In the genomic region with DNA sequence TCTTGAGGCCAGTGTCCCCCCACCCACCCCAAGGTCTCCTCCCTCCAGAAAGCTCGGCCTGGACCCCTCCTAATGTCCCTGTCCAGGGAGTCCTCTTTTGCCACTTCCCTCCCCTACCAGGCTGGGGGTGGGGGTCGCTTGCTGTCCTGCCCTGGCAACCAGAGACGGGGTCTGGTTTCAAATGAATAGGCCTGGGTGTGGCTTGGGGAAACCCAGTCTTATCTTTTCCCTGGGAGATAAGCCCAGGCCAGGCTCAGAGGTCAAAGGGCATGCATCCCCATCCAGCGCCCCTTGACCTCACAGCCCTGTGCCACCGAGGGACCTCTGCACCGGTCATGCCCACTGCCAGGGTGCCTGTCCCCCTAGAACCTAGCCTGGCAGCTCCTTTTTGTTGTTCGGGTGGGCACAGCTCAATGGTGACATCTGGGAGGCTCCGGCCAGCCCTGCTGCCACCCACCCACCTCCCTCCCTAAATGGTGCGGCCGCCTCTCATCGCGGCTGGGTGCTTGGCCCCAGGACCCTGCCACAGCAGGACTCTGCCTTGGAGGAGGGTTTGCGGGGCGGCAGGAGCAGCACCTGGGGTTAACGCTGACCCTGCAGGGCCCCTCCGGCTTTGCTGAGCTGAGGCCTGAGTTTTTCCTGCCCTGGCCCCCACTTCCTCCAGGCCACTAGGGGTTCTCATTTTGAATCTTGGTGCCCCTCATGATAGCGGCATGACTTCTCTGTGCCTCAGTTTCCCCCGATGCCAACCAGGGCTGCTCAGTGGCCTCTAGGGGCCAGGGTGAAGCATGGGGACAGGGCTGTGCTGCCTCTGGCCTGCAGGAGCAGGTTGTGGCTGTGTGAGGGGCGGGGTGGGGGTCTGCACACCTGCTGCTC, we compare ENCODE assay signal across 17 cellular contexts. TPM values are rescaled to one million over a fixed set of nuclear protein-coding genes. Genes with fewer than 3 reads are reported as not detected.
A peak's percentile ranks its signal among the peaks of the same experiment; 100 is the strongest.
DNase-seq lines count a peak whose midpoint lies in the region; ATAC-seq, FAIRE-seq and TF ChIP-seq lines count a peak whose summit lies in the region.
"Had no signal": no experiment of that assay in that cellular context is flagged by ENCODE, and none has a peak within 500 bp of the region (broad histone marks: within the 10 kb centered on the region; RNA-seq: fewer than 3 reads in every experiment).

No MANE protein-coding gene starts in this region.

- H3K4me2 ChIP-seq in SK-N-SH (no peak overlapping the region), K562 (ENCODE audit: insufficient read depth, low read length) (no peak overlapping the region; the same call in 1 of the 2 replicates)
- H3K4me2 ChIP-seq: BLaER1 had no signal

- TF ChIP-seq CTCF in SK-N-SH (IDR thresholded peaks at IDR 0.05) (no peak), K562 (IDR thresholded peaks at IDR 0.05 in 2 of 3, conservative IDR thresholded peaks at IDR 0.05 in 1 of 3; ENCODE audit: insufficient read depth in 2 of 3, low read depth in 1 of 3, low read length in 3 of 3) (no peak), GM13977 (IDR thresholded peaks at IDR 0.05; ENCODE audit: extremely low read depth, insufficient read depth, missing control alignments) (no peak)

- no peak for ATAC-seq in SK-N-SH treated with all-trans-retinoic acid at 6 μM for 48 hours
- no peak for ATAC-seq in K562
- peak; percentile 38 for ATAC-seq in left lobe of liver
- no peak for ATAC-seq in aorta (ENCODE audit: low FRiP score)
- ATAC-seq in HG03469 (IDR thresholded peaks at IDR 0.05; ENCODE audit: unreplicated experiment): no peak
- ATAC-seq in GM21423 (IDR thresholded peaks at IDR 0.05; ENCODE audit: unreplicated experiment): no peak

- WGBS in SK-N-SH (ENCODE audit: low lambda C conversion rate): 86% methylated on average over 13 of the region's 19 CpGs
- 60% methylated on average over 19 of the region's 19 CpGs for WGBS in K562 (ENCODE audit: insufficient coverage, low coverage, missing lambda C conversion rate)
- WGBS in aorta, 2 donors: 75% methylated on average over 19 of the region's 19 CpGs

- H3K27me3 ChIP-seq in SK-N-SH (ENCODE audit: insufficient read depth) (no peaks in the 10 kb centered on the region), K562 (ENCODE audit: control insufficient read depth in 2 of 2, insufficient read depth in 2 of 2, low read length in 2 of 2) (peaks cover 0 to 5% of the 10 kb centered on the region in 2 experiments; a peak in 1 of 5 replicates), aorta (ENCODE audit: control insufficient read depth in 1 of 2, insufficient read depth in 2 of 2, low read length in 1 of 2) (no peaks in the 10 kb centered on the region)

- H3K9ac ChIP-seq in SK-N-SH (no peak overlapping the region), K562 (ENCODE audit: insufficient read depth in 1 of 2, low read depth in 2 of 2, low read length in 2 of 2) (peak overlapping the region in 1 of 2 experiments; percentile 86; a peak in 2 of 4 replicates)
- H3K9ac ChIP-seq: BLaER1, GM23248 had no signal

- H3K36me3 ChIP-seq in SK-N-SH (replicated peaks in 1 of 2; ENCODE audit: control insufficient read depth in 1 of 2, insufficient read depth in 2 of 2, low read length in 1 of 2) (peaks cover 0 to 27% of the 10 kb centered on the region in 2 experiments), K562 (ENCODE audit: control insufficient read depth, insufficient read depth, low read length) (peaks cover 34% of the 10 kb centered on the region; the same call in 2 of the 3 replicates), aorta (ENCODE audit: control insufficient read depth in 1 of 2, insufficient read depth in 2 of 2, low read length in 1 of 2) (no peaks in the 10 kb centered on the region)

- TF ChIP-seq RAD21 in SK-N-SH (IDR thresholded peaks at IDR 0.05; ENCODE audit: low read length): no peak
- no peak for TF ChIP-seq RAD21 in K562 (CRISPR knock-in tag; conservative IDR thresholded peaks at IDR 0.05 in 1 of 2, IDR thresholded peaks at IDR 0.05 in 1 of 2)

- in situ Hi-C loops in K562 (cut with MboI): no loop called here
- in situ Hi-C loops in GM13977 (cut with MboI; ENCODE audit: low pct_unique_long_range_greater_than_20kb, low sequenced_read_pairs, unreplicated experiment): no loop called here

- H4K20me1 ChIP-seq in SK-N-SH (ENCODE audit: insufficient read depth) (no peaks in the 10 kb centered on the region), K562 (replicated peaks; ENCODE audit: control insufficient read depth, insufficient read depth, low read length) (peaks cover 17% of the 10 kb centered on the region)

- TF ChIP-seq POLR2A in K562 (conservative IDR thresholded peaks at IDR 0.05): peak; percentile 48; the same call in 1 of the 2 replicates

- H3K9me2 ChIP-seq in SK-N-SH: no peaks in the 10 kb centered on the region

- H3K9me1 ChIP-seq in K562 (ENCODE audit: control insufficient read depth, insufficient read depth, low read length): peaks cover 3% of the 10 kb centered on the region

- intact Hi-C loops in K562 (cut with micrococcal nuclease) (loop anchor here (5.0 kb wide), 1 partner anchor 239 kb away; a partner anchor contains a TSS), aorta (cut with DNase I) (no loop called here)

- TF ChIP-seq EP300 in SK-N-SH (IDR thresholded peaks at IDR 0.05; ENCODE audit: borderline replicate concordance in 1 of 2, low read depth in 1 of 2, low read length in 1 of 2): no peak
- no peak for TF ChIP-seq EP300 in K562 (IDR thresholded peaks at IDR 0.05; ENCODE audit: low read length)

- H2AFZ ChIP-seq in SK-N-SH (ENCODE audit: low read depth) (no peak overlapping the region), K562 (ENCODE audit: low read depth, low read length) (no peak overlapping the region)
- H2AFZ ChIP-seq: GM23248 had no signal

- H3K9me3 ChIP-seq in SK-N-SH (no peaks in the 10 kb centered on the region), K562 (replicated peaks; ENCODE audit: control insufficient read depth, insufficient read depth, low read depth, low read length) (no peaks in the 10 kb centered on the region), aorta (ENCODE audit: control insufficient read depth, low read length) (no peaks in the 10 kb centered on the region)
- H3K9me3 ChIP-seq: BLaER1 had no signal

- peaks cover 9% of the 10 kb centered on the region for H3F3A ChIP-seq in SK-N-SH (replicated peaks; ENCODE audit: insufficient read depth)

- FAIRE-seq in K562 (lab: Jason Lieb, UNC): no peak

- POLR2A ChIA-PET in SK-N-SH (lab: Yijun Ruan, JAX): interaction anchor here (0.7 to 2.1 kb wide), 2 partner anchors 8 to 21 kb away, joined by 3 to 6 read pairs; a partner anchor contains a TSS
- POLR2A ChIA-PET in K562 (lab: Yijun Ruan, JAX): interaction anchor here (0.5 to 1.9 kb wide), 5 partner anchors 9 to 20 kb away, joined by 3 to 9 read pairs (median 5); a partner anchor contains a TSS

- H3K4me1 ChIP-seq in SK-N-SH (ENCODE audit: control insufficient read depth in 1 of 2, insufficient read depth in 2 of 2, low read depth in 1 of 2, low read length in 1 of 2) (peaks cover 0 to 21% of the 10 kb centered on the region in 2 experiments; a peak in 1 of 4 replicates), K562 (replicated peaks in 1 of 2; ENCODE audit: control insufficient read depth in 2 of 2, insufficient read depth in 2 of 2, low read length in 2 of 2) (peaks cover 12 to 63% of the 10 kb centered on the region in 2 experiments), aorta (ENCODE audit: control insufficient read depth in 1 of 2, insufficient read depth in 2 of 2, low read length in 2 of 2) (no peaks in the 10 kb centered on the region)

- H3K27ac ChIP-seq in SK-N-SH (ENCODE audit: low read depth in 2 of 2, low read length in 1 of 2) (no peak overlapping the region), K562 (ENCODE audit: extremely low read depth, low read depth, low read length) (no peak overlapping the region), aorta (ENCODE audit: low read depth in 1 of 2, low read length in 2 of 2) (no peak overlapping the region)
- H3K27ac ChIP-seq: BLaER1, GM23248 had no signal

- H3K4me3 ChIP-seq in SK-N-SH (ENCODE audit: low read depth in 2 of 2, low read length in 1 of 2) (no peak overlapping the region), K562 (no peak overlapping the region), aorta (ENCODE audit: low read length in 2 of 2) (no peak overlapping the region)
- H3K4me3 ChIP-seq: BLaER1, GM23248 had no signal

- no peak for DNase-seq in SK-N-SH
- no peak for DNase-seq in K562 (ENCODE audit: extremely low read depth in 1 of 4, low spot score in 3 of 4)
- no peak for DNase-seq in left lobe of liver (ENCODE audit: low spot score)
- peak; percentile 37 to 74 for DNase-seq in aorta
- DNase-seq in GM13977 (ENCODE audit: low spot score): no peak
- DNase-seq: 8988T, DMS153, EL, IMR-90, NCI-H1930, NCI-H2171, SIG-M5 had no signal

- no TSS peak for BruUV-seq in K562 (replicated peaks; lab: Mats Ljungman, UMichigan)

- H3K79me2 ChIP-seq in SK-N-SH (ENCODE audit: insufficient read depth) (no peaks in the 10 kb centered on the region), K562 (ENCODE audit: control insufficient read depth, insufficient read depth, low read length) (no peaks in the 10 kb centered on the region)

- CTCF ChIA-PET in SK-N-SH (lab: Yijun Ruan, JAX) (interaction anchor here (1.1 to 6.3 kb wide), 5 partner anchors 20 to 448 kb away, joined by 3 to 76 read pairs (median 5); a partner anchor contains a TSS), K562 (lab: Yijun Ruan, JAX; ENCODE audit: low intra/inter-chr PET ratio) (no interaction called here)

RNA-seq across cellular contexts. Expression of a gene that starts 2.8 kb away (rescaled TPM):
- 5.4 and 7.3 TPM in 2 replicates for polyA plus RNA-seq in SK-N-SH (2012; rRNA removed)
- 3.7 and 5.1 TPM in 2 replicates for polyA plus RNA-seq in SK-N-SH (2012; cell fraction: cytosol; rRNA removed)
- 6.2 and 6.4 TPM in 2 replicates for polyA plus RNA-seq in SK-N-SH (2012; cell fraction: nucleus; rRNA removed)
- total RNA-seq in K562 (2011; cell fraction: chromatin; rRNA removed; ENCODE audit: low replicate concordance): 1.3 and 6.2 TPM in 2 replicates
- 4.2 and 5.0 TPM in 2 replicates for total RNA-seq in K562 (2011; cell fraction: nucleolus; rRNA removed)
- 1.5 and 3.7 TPM in 2 replicates for total RNA-seq in K562 (2011; cell fraction: nucleoplasm; rRNA removed)
- total RNA-seq in K562 (2014; rRNA removed): 0.86 TPM in 2 replicates
- 0.13 and 0.33 TPM in 2 replicates for total RNA-seq in K562 (2014; rRNA removed; fragmentation: Illumina TruSeq; extraction: Trizol)
- total RNA-seq in K562 (2015; rRNA removed; fragmentation: Illumina TruSeq; extraction: Trizol): 0.43 and 1.4 TPM in 2 replicates
- total RNA-seq in K562 (2021): 1.5 and 1.7 TPM in 2 replicates
- polyA plus RNA-seq in K562 (2011; rRNA removed): 1.5 and 3.8 TPM in 2 replicates
- polyA plus RNA-seq in K562 (2011; cell fraction: cytosol; rRNA removed): 5.5 and 5.7 TPM in 2 replicates
- 3.7 and 4.0 TPM in 2 replicates for polyA plus RNA-seq in K562 (2011; cell fraction: nucleus; rRNA removed)
- 0.71 and 0.87 TPM in 2 replicates for polyA plus RNA-seq in K562 (2012)
- 0.80 and 1.7 TPM in 2 replicates for polyA plus RNA-seq in K562 (2014; fragmentation: Illumina TruSeq; extraction: Trizol)
- polyA plus RNA-seq in K562 (2014; fragmentation: Nextera tagmentation; extraction: Ambion mirVana): not detected
- polyA plus RNA-seq in K562 (2014; rRNA removed): 1.1 TPM in 2 replicates
- 1.1 and 2.3 TPM in 2 replicates for polyA minus RNA-seq in K562 (2011; rRNA and poly(A)+ RNA removed)
- 1.2 and 3.5 TPM in 2 replicates for polyA minus RNA-seq in K562 (2011; cell fraction: cytosol; rRNA and poly(A)+ RNA removed)
- 0.40 and 0.78 TPM in 2 replicates for polyA minus RNA-seq in K562 (2011; cell fraction: nucleus; rRNA and poly(A)+ RNA removed)
- 0.08 TPM for total RNA-seq in left lobe of liver
- 1 to 10 TPM in 1 of 2 donors, under 1 TPM in 1; 0.49 to 3.3 TPM for total RNA-seq in aorta
- 1 to 10 TPM in 1 of 2 donors, under 1 TPM in 1; 0.51 to 1.3 TPM for polyA plus RNA-seq in aorta

RNA-seq across cellular contexts. Expression of a gene that starts 20.4 kb away (rescaled TPM):
- polyA plus RNA-seq in SK-N-SH (2012; rRNA removed): 412 and 450 TPM in 2 replicates
- polyA plus RNA-seq in SK-N-SH (2012; cell fraction: cytosol; rRNA removed): 182 and 282 TPM in 2 replicates
- polyA plus RNA-seq in SK-N-SH (2012; cell fraction: nucleus; rRNA removed): 272 and 273 TPM in 2 replicates
- total RNA-seq in K562 (2011; cell fraction: chromatin; rRNA removed; ENCODE audit: low replicate concordance): 63.5 and 278 TPM in 2 replicates
- total RNA-seq in K562 (2011; cell fraction: nucleolus; rRNA removed): 249 and 252 TPM in 2 replicates
- total RNA-seq in K562 (2011; cell fraction: nucleoplasm; rRNA removed): 127 and 141 TPM in 2 replicates
- total RNA-seq in K562 (2014; rRNA removed): 239 and 305 TPM in 2 replicates
- total RNA-seq in K562 (2014; rRNA removed; fragmentation: Illumina TruSeq; extraction: Trizol): 19.2 and 33.2 TPM in 2 replicates
- 130 and 147 TPM in 2 replicates for total RNA-seq in K562 (2015; rRNA removed; fragmentation: Illumina TruSeq; extraction: Trizol)
- 273 and 289 TPM in 2 replicates for total RNA-seq in K562 (2021)
- polyA plus RNA-seq in K562 (2011; rRNA removed): 159 and 263 TPM in 2 replicates
- 307 and 533 TPM in 2 replicates for polyA plus RNA-seq in K562 (2011; cell fraction: cytosol; rRNA removed)
- 164 and 210 TPM in 2 replicates for polyA plus RNA-seq in K562 (2011; cell fraction: nucleus; rRNA removed)
- 176 and 372 TPM in 2 replicates for polyA plus RNA-seq in K562 (2012)
- polyA plus RNA-seq in K562 (2014; fragmentation: Illumina TruSeq; extraction: Trizol): 50.1 and 152 TPM in 2 replicates
- 10 to 100 TPM in 1 of 2 experiments, 1 to 10 TPM in 1; 5.8 to 18.3 TPM for polyA plus RNA-seq in K562 (2014; fragmentation: Nextera tagmentation; extraction: Ambion mirVana)
- polyA plus RNA-seq in K562 (2014; rRNA removed): 230 and 233 TPM in 2 replicates
- polyA minus RNA-seq in K562 (2011; rRNA and poly(A)+ RNA removed): 43.6 and 67.0 TPM in 2 replicates
- polyA minus RNA-seq in K562 (2011; cell fraction: cytosol; rRNA and poly(A)+ RNA removed): 103 and 143 TPM in 2 replicates
- 49.1 and 66.3 TPM in 2 replicates for polyA minus RNA-seq in K562 (2011; cell fraction: nucleus; rRNA and poly(A)+ RNA removed)
- total RNA-seq in left lobe of liver: 113 TPM
- 100 to 1,000 TPM; 121 to 130 TPM for total RNA-seq in aorta
- 100 to 1,000 TPM; 166 to 180 TPM for polyA plus RNA-seq in aorta

RNA-seq across cellular contexts. Expression of a gene that starts 20.7 kb away (rescaled TPM):
- 81.7 and 86.8 TPM in 2 replicates for polyA plus RNA-seq in SK-N-SH (2012; rRNA removed)
- 47.6 and 65.1 TPM in 2 replicates for polyA plus RNA-seq in SK-N-SH (2012; cell fraction: cytosol; rRNA removed)
- 104 and 112 TPM in 2 replicates for polyA plus RNA-seq in SK-N-SH (2012; cell fraction: nucleus; rRNA removed)
- total RNA-seq in K562 (2011; cell fraction: chromatin; rRNA removed; ENCODE audit: low replicate concordance): 17.3 and 60.1 TPM in 2 replicates
- total RNA-seq in K562 (2011; cell fraction: nucleolus; rRNA removed): 53.9 and 64.9 TPM in 2 replicates
- total RNA-seq in K562 (2011; cell fraction: nucleoplasm; rRNA removed): 23.2 and 29.4 TPM in 2 replicates
- 113 and 149 TPM in 2 replicates for total RNA-seq in K562 (2014; rRNA removed)
- 26.2 and 45.7 TPM in 2 replicates for total RNA-seq in K562 (2014; rRNA removed; fragmentation: Illumina TruSeq; extraction: Trizol)
- total RNA-seq in K562 (2015; rRNA removed; fragmentation: Illumina TruSeq; extraction: Trizol): 51.1 and 57.8 TPM in 2 replicates
- total RNA-seq in K562 (2021): 78.9 and 88.6 TPM in 2 replicates
- polyA plus RNA-seq in K562 (2011; rRNA removed): 35.6 and 43.2 TPM in 2 replicates
- 53.9 and 97.8 TPM in 2 replicates for polyA plus RNA-seq in K562 (2011; cell fraction: cytosol; rRNA removed)
- polyA plus RNA-seq in K562 (2011; cell fraction: nucleus; rRNA removed): 37.4 and 64.0 TPM in 2 replicates
- polyA plus RNA-seq in K562 (2012): 53.0 and 58.9 TPM in 2 replicates
- 33.3 and 53.3 TPM in 2 replicates for polyA plus RNA-seq in K562 (2014; fragmentation: Illumina TruSeq; extraction: Trizol)
- polyA plus RNA-seq in K562 (2014; fragmentation: Nextera tagmentation; extraction: Ambion mirVana): 1 to 10 TPM; 1.1 to 6.3 TPM
- 61.3 and 65.9 TPM in 2 replicates for polyA plus RNA-seq in K562 (2014; rRNA removed)
- polyA minus RNA-seq in K562 (2011; rRNA and poly(A)+ RNA removed): 27.6 and 57.1 TPM in 2 replicates
- polyA minus RNA-seq in K562 (2011; cell fraction: cytosol; rRNA and poly(A)+ RNA removed): 34.9 and 39.1 TPM in 2 replicates
- polyA minus RNA-seq in K562 (2011; cell fraction: nucleus; rRNA and poly(A)+ RNA removed): 23.5 and 26.5 TPM in 2 replicates
- 18.9 TPM for total RNA-seq in left lobe of liver
- 10 to 100 TPM; 25.0 to 32.2 TPM for total RNA-seq in aorta
- polyA plus RNA-seq in aorta: 10 to 100 TPM; 38.2 to 51.4 TPM

RNA-seq across cellular contexts. Expression of a gene that starts 42.2 kb away (rescaled TPM):
- polyA plus RNA-seq in SK-N-SH (2012; rRNA removed): 81.0 and 83.0 TPM in 2 replicates
- polyA plus RNA-seq in SK-N-SH (2012; cell fraction: cytosol; rRNA removed): 47.0 and 68.7 TPM in 2 replicates
- polyA plus RNA-seq in SK-N-SH (2012; cell fraction: nucleus; rRNA removed): 122 and 185 TPM in 2 replicates
- total RNA-seq in K562 (2011; cell fraction: chromatin; rRNA removed; ENCODE audit: low replicate concordance): 9.9 and 22.2 TPM in 2 replicates
- 12.0 and 12.4 TPM in 2 replicates for total RNA-seq in K562 (2011; cell fraction: nucleolus; rRNA removed)
- total RNA-seq in K562 (2011; cell fraction: nucleoplasm; rRNA removed): 9.1 and 12.6 TPM in 2 replicates
- 4.2 and 6.8 TPM in 2 replicates for total RNA-seq in K562 (2014; rRNA removed)
- total RNA-seq in K562 (2014; rRNA removed; fragmentation: Illumina TruSeq; extraction: Trizol): 1.2 and 1.3 TPM in 2 replicates
- total RNA-seq in K562 (2015; rRNA removed; fragmentation: Illumina TruSeq; extraction: Trizol): 1.5 and 2.7 TPM in 2 replicates
- total RNA-seq in K562 (2021): 3.4 and 4.1 TPM in 2 replicates
- polyA plus RNA-seq in K562 (2011; rRNA removed): 5.1 and 10.3 TPM in 2 replicates
- polyA plus RNA-seq in K562 (2011; cell fraction: cytosol; rRNA removed): 9.6 and 10.5 TPM in 2 replicates
- polyA plus RNA-seq in K562 (2011; cell fraction: nucleus; rRNA removed): 9.2 and 20.4 TPM in 2 replicates
- polyA plus RNA-seq in K562 (2012): 2.4 and 5.5 TPM in 2 replicates
- 2.9 and 4.7 TPM in 2 replicates for polyA plus RNA-seq in K562 (2014; fragmentation: Illumina TruSeq; extraction: Trizol)
- polyA plus RNA-seq in K562 (2014; fragmentation: Nextera tagmentation; extraction: Ambion mirVana): not detected
- polyA plus RNA-seq in K562 (2014; rRNA removed): 3.7 and 6.4 TPM in 2 replicates
- 2.5 and 2.9 TPM in 2 replicates for polyA minus RNA-seq in K562 (2011; rRNA and poly(A)+ RNA removed)
- 3.3 and 6.9 TPM in 2 replicates for polyA minus RNA-seq in K562 (2011; cell fraction: cytosol; rRNA and poly(A)+ RNA removed)
- 3.4 and 8.3 TPM in 2 replicates for polyA minus RNA-seq in K562 (2011; cell fraction: nucleus; rRNA and poly(A)+ RNA removed)
- 2.8 TPM for total RNA-seq in left lobe of liver
- 10 to 100 TPM; 23.6 to 29.5 TPM for total RNA-seq in aorta
- 10 to 100 TPM; 38.9 to 59.9 TPM for polyA plus RNA-seq in aorta

Comparison
In these comparisons a context has a peak if more than half of its experiments do, and no peak if none do; other contexts are left out.
1. DNase-seq: peak in aorta (2 of 2); none in SK-N-SH (single experiment), K562 (0 of 4), left lobe of liver (single experiment) and GM13977 (single experiment).